31 cellular contexts compared by ENCODE assay signal in the genomic region with DNA sequence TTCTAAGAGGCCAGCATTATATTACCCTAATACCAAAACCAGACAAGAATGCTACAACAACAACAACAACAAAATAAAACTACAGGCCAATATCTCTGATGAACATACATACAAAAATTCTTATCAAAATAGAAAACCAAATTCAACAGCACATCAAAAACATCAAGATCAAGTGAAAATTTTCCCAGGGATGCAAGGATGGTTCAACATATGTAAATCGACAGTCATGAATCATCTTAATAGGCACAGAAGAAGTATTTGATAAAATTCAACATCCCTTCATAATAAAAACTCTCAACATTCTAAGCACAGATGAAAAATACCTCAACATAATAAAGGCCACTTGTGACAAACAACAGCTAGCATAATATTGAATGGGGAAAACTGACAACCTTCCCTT.
"Had no signal": no experiment of that assay in that cellular context is flagged by ENCODE, and none has a peak within 500 bp of the region (broad histone marks: within the 10 kb centered on the region; RNA-seq: fewer than 3 reads in every experiment).

No MANE protein-coding gene starts in this region.

- ATAC-seq: activated T-cell treated with anti-CD3 and anti-CD28 coated beads, Interleukin-2, amount 50 U/mL, for 4 hours; body of pancreas; Right ventricle myocardium inferior; SK-N-SH treated with all-trans-retinoic acid at 6 μM for 48 hours; T-cell had no signal

- H3K4me3 ChIP-seq: body of pancreas, breast epithelium, PC-9 had no signal

- DNase-seq: activated CD4-positive, alpha-beta memory T cell treated with anti-CD3 and anti-CD28 coated beads, Interleukin-2, amount 10 ng/mL, durations not matched to agents 7 days and 5 days; activated CD4-positive, alpha-beta T cell treated with anti-CD3 and anti-CD28 coated beads for 1 hour; activated CD4-positive, alpha-beta T cell treated with anti-CD3 and anti-CD28 coated beads for 48 hours; activated CD4-positive, CD25-positive, alpha-beta regulatory T cell; activated effector memory CD4-positive, alpha-beta T cell treated with Interleukin-2 at 50 U/mL for 16 hours; activated naive CD4-positive, alpha-beta T cell treated with anti-CD3 and anti-CD28 coated beads, Interleukin-2, amount 50 U/mL, for 16 hours; activated naive CD8-positive, alpha-beta T cell treated with anti-CD3 and anti-CD28 coated beads for 36 hours; activated T-cell treated with anti-CD3 and anti-CD28 coated beads for 4 hours; activated T-cell treated with anti-CD3 and anti-CD28 coated beads, Interleukin-2, amount 50 U/mL, for 4 hours; amniotic stem cell; body of pancreas; NCI-H1105; NCI-H1417 treated with DMSO at 0.1 percent for 48 hours; NCI-H1694; NCI-H1930; NCI-H2081 treated with DMSO at 0.1 percent for 48 hours; NCI-H345; NCI-H510A; NCI-H526; NCI-H748 treated with DMSO at 0.1 percent for 48 hours; NK-92 treated with Interleukin-12 subunit alpha and Interleukin-12 subunit beta, amount 100 ng/mL, for 24 hours; PC-9; SIG-M5; T-cell; T-helper 2 cell; T-helper 9 cell had no signal

- H3K27me3 Mint-ChIP-seq: activated CD4-positive, alpha-beta memory T cell treated with anti-CD3 and anti-CD28 coated beads, Interleukin-2, amount 10 ng/mL, durations not matched to agents 7 days and 5 days; activated naive CD8-positive, alpha-beta T cell treated with anti-CD3 and anti-CD28 coated beads for 36 hours; T-cell had no signal

- H3K9me3 ChIP-seq: body of pancreas had no signal

- H3K36me3 ChIP-seq: breast epithelium had no signal

- H3K27ac Mint-ChIP-seq: activated CD4-positive, alpha-beta memory T cell treated with anti-CD3 and anti-CD28 coated beads, Interleukin-2, amount 10 ng/mL, durations not matched to agents 7 days and 5 days; activated naive CD8-positive, alpha-beta T cell treated with anti-CD3 and anti-CD28 coated beads for 36 hours had no signal

- H3K27ac ChIP-seq: body of pancreas, breast epithelium, PC-9, RWPE1, VCaP had no signal

- H3K4me3 Mint-ChIP-seq: activated CD4-positive, alpha-beta memory T cell treated with anti-CD3 and anti-CD28 coated beads, Interleukin-2, amount 10 ng/mL, durations not matched to agents 7 days and 5 days; activated naive CD8-positive, alpha-beta T cell treated with anti-CD3 and anti-CD28 coated beads for 36 hours; activated T-cell treated with anti-CD3 and anti-CD28 coated beads, Interleukin-2, amount 50 U/mL, for 4 hours had no signal

- H3K4me1 ChIP-seq: body of pancreas, breast epithelium had no signal
